ENCODE assay signal across 20 cellular contexts in the genomic region with DNA sequence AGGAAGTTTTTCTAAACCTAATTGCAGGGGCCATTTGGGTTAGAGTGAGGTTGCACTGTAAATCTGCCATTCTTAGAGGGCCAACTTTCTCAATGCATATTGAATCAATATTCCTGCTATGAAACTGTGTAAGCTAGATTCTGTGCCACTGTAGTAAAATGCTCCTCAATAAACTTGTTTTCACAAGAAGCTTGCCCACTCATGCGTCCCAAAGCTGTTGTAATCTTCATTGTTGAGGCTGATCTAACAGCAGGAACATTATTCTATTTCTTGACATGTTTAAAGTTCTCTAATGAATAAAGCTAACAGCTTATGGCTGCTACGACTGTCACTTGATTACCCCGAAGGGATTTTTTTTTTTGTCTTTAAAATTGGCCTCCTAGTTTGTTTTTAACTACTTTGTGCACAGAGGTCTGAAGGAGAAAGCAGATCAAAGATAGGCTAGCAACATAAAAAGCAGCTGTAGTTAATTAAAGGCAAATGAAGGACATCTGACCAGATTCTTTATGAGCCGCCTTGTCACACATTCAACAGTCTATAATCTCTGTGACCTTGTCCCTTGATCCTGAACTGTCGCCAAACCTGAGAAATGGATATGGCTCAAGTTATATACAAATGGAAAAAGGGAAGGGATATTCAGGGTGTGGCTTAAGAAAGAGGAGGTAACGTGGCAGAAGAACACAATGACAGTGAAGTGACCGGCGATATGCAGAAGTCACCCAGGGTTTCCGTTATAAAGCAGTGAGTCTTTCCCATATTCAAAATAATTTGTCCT.
"Had no signal": no experiment of that assay in that cellular context is flagged by ENCODE, and none has a peak within 500 bp of the region (broad histone marks: within the 10 kb centered on the region; RNA-seq: fewer than 3 reads in every experiment).

No MANE protein-coding gene starts in this region.

- ATAC-seq: activated CD4-positive, CD25-positive, alpha-beta regulatory T cell treated with anti-CD3 and anti-CD28 coated beads, Interleukin-2, amount 50 U/mL, for 24 hours; activated T-cell treated with anti-CD3 and anti-CD28 coated beads, Interleukin-2, amount 50 U/mL, for 72 hours; gastrocnemius medialis; naive thymus-derived CD4-positive, alpha-beta T cell; stimulated activated naive B cell treated with anti-CD40 and anti-IgM and Interleukin-4, amounts not matched to agents 10 μg/mL and 1 μg/mL and 100 μg/mL, for 72 hours had no signal

- H3K4me3 ChIP-seq: ascending aorta, colonic mucosa, gastrocnemius medialis, ovary, sigmoid colon, spleen, thoracic aorta, upper lobe of left lung had no signal

- H3K27me3 ChIP-seq: ascending aorta, colonic mucosa, gastrocnemius medialis, ovary, sigmoid colon, spleen, upper lobe of left lung had no signal

- H3K36me3 ChIP-seq: ascending aorta, colonic mucosa, gastrocnemius medialis, ovary, sigmoid colon, spleen, thoracic aorta, upper lobe of left lung had no signal

- H3K27ac ChIP-seq: ascending aorta, colonic mucosa, gastrocnemius medialis, ovary, sigmoid colon, spleen, thoracic aorta, upper lobe of left lung had no signal

- H3K4me1 ChIP-seq: ascending aorta, colonic mucosa, gastrocnemius medialis, sigmoid colon, spleen, upper lobe of left lung had no signal

- H3K9me3 ChIP-seq: ascending aorta, colonic mucosa, gastrocnemius medialis, ovary, sigmoid colon, spleen, thoracic aorta, upper lobe of left lung had no signal

- DNase-seq: activated CD4-positive, alpha-beta T cell treated with anti-CD3 and anti-CD28 coated beads, Interleukin-2, amount 10 ng/mL, durations not matched to agents 7 days and 5 days; activated CD8-positive, alpha-beta memory T cell treated with anti-CD3 and anti-CD28 coated beads, Interleukin-2, amount 50 U/mL, for 4 hours; activated effector memory CD4-positive, alpha-beta T cell treated with anti-CD3 and anti-CD28 coated beads, Interleukin-2, amount 50 U/mL, for 16 hours; activated naive CD4-positive, alpha-beta T cell treated with anti-CD3 and anti-CD28 coated beads, Interleukin-2, amount 50 U/mL, for 16 hours; activated T-cell treated with anti-CD3 and anti-CD28 coated beads, Interleukin-2, amount 50 U/mL, for 72 hours; colonic mucosa; erythroblast; gastrocnemius medialis; head of caudate nucleus; kidney; naive thymus-derived CD4-positive, alpha-beta T cell; ovary; sigmoid colon; spleen; stimulated activated naive B cell treated with anti-CD40 and anti-IgM and Interleukin-4, amounts not matched to agents 10 μg/mL and 1 μg/mL and 100 μg/mL, for 72 hours; T1000; upper lobe of left lung had no signal
